In genomic region chr18:59267511-59268126, GRCh38 we compare ENCODE assay signal across 1 cellular context.
TF ChIP-seq lines count a peak whose summit lies in the region.

No MANE protein-coding gene starts in this region.

TF ChIP-seq in A549, 52 proteins besides CTCF, POLR2A, EP300 and RAD21 (continued from another document):
- TF ChIP-seq, protein P1, sequence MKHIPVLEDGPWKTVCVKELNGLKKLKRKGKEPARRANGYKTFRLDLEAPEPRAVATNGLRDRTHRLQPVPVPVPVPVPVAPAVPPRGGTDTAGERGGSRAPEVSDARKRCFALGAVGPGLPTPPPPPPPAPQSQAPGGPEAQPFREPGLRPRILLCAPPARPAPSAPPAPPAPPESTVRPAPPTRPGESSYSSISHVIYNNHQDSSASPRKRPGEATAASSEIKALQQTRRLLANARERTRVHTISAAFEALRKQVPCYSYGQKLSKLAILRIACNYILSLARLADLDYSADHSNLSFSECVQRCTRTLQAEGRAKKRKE (CRISPR knock-in tag; IDR thresholded peaks at IDR 0.05; ENCODE audit: low read depth): no peak
TF ChIP-seq in A549: peak in this region for 0.
